ENCODE assay signal across 1 cellular context in the genomic region with DNA sequence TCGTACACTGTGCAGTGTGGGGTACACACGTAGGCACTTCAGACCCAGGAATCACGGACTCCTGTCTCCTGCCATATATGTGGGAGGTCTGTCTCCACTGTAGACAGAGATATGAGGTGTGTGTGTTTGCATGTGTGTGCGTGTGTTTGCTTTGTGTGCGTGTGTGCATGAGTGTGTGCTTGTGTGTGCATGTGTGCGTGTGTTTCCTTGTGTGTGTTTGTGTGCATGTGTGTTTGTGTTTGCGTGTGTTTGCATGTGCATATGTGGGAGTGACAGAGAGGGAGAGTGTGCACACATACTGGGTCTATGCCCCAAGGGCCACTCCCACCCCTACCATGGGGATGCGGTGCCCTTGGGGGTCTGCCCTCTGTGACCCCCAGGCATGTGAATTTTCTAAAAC.
TF ChIP-seq lines count a peak whose summit lies in the region.

No MANE protein-coding gene starts in this region.

TF ChIP-seq in HepG2, 621 proteins besides CTCF, POLR2A, EP300 and RAD21 (continued from another document):
- TF ChIP-seq, protein P1, sequence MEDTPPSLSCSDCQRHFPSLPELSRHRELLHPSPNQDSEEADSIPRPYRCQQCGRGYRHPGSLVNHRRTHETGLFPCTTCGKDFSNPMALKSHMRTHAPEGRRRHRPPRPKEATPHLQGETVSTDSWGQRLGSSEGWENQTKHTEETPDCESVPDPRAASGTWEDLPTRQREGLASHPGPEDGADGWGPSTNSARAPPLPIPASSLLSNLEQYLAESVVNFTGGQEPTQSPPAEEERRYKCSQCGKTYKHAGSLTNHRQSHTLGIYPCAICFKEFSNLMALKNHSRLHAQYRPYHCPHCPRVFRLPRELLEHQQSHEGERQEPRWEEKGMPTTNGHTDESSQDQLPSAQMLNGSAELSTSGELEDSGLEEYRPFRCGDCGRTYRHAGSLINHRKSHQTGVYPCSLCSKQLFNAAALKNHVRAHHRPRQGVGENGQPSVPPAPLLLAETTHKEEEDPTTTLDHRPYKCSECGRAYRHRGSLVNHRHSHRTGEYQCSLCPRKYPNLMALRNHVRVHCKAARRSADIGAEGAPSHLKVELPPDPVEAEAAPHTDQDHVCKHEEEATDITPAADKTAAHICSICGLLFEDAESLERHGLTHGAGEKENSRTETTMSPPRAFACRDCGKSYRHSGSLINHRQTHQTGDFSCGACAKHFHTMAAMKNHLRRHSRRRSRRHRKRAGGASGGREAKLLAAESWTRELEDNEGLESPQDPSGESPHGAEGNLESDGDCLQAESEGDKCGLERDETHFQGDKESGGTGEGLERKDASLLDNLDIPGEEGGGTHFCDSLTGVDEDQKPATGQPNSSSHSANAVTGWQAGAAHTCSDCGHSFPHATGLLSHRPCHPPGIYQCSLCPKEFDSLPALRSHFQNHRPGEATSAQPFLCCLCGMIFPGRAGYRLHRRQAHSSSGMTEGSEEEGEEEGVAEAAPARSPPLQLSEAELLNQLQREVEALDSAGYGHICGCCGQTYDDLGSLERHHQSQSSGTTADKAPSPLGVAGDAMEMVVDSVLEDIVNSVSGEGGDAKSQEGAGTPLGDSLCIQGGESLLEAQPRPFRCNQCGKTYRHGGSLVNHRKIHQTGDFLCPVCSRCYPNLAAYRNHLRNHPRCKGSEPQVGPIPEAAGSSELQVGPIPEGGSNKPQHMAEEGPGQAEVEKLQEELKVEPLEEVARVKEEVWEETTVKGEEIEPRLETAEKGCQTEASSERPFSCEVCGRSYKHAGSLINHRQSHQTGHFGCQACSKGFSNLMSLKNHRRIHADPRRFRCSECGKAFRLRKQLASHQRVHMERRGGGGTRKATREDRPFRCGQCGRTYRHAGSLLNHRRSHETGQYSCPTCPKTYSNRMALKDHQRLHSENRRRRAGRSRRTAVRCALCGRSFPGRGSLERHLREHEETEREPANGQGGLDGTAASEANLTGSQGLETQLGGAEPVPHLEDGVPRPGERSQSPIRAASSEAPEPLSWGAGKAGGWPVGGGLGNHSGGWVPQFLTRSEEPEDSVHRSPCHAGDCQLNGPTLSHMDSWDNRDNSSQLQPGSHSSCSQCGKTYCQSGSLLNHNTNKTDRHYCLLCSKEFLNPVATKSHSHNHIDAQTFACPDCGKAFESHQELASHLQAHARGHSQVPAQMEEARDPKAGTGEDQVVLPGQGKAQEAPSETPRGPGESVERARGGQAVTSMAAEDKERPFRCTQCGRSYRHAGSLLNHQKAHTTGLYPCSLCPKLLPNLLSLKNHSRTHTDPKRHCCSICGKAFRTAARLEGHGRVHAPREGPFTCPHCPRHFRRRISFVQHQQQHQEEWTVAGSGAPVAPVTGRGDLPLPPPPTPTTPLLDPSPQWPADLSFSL (CRISPR knock-in tag; IDR thresholded peaks at IDR 0.05) = peak; percentile 68; the same call in 1 of the 2 replicates
- TF ChIP-seq TMF1 (CRISPR knock-in tag; IDR thresholded peaks at IDR 0.05; ENCODE audit: low read depth) = no peak
